Comparison of ENCODE assay signal across 8 cellular contexts in genomic region chr19:13396256-13397080, GRCh38.
DNase-seq lines count a peak whose midpoint lies in the region; ATAC-seq, FAIRE-seq and TF ChIP-seq lines count a peak whose summit lies in the region.

No MANE protein-coding gene starts in this region.

- H3K36me3 ChIP-seq in adrenal gland (replicated peaks in 1 of 2), result no peaks in the 10 kb centered on the region

- peak; percentile 52 for DNase-seq in AG08396 (ENCODE audit: low spot score)
- peak; percentile 76 for DNase-seq in HTR-8/SVneo (ENCODE audit: insufficient read length, low spot score)
- peak; percentile 36 to 76 (median 63) for DNase-seq in adrenal gland
- DNase-seq in inferior parietal cortex (ENCODE audit: extremely low spot score), result peak; percentile 66
- DNase-seq in NCI-H2196 treated with DMSO at 0.1 percent for 48 hours (lab: John Stamatoyannopoulos, UW; ENCODE audit: unreplicated experiment), result no peak
- DNase-seq in GM19239 (ENCODE audit: insufficient read length, low spot score), result no peak
- DNase-seq in occipital lobe (lab: John Stamatoyannopoulos, UW), result no peak
- no peak for DNase-seq in naive thymus-derived CD8-positive, alpha-beta T cell

- TF ChIP-seq CTCF in adrenal gland (IDR thresholded peaks at IDR 0.05), result peak in 1 of 6 experiments; percentile 9

- H3K27ac ChIP-seq in adrenal gland, result no peak overlapping the region

- no peak for TF ChIP-seq POLR2A in adrenal gland (IDR thresholded peaks at IDR 0.05)

- no peaks in the 10 kb centered on the region for H3K4me1 ChIP-seq in adrenal gland (replicated peaks in 1 of 2)

- 24 to 30% (median 27%) methylated on average over 16 to 18 of the region's 18 CpGs for WGBS in adrenal gland, 4 donors

- intact Hi-C loops in adrenal gland (cut with DNase I), result no loop called here

- H3K27me3 ChIP-seq in adrenal gland, result no peaks in the 10 kb centered on the region

- no peaks in the 10 kb centered on the region for H3K9me3 ChIP-seq in adrenal gland (replicated peaks in 1 of 3)

- no peak for FAIRE-seq in HTR-8/SVneo (lab: Jason Lieb, UNC)
- no peak for FAIRE-seq in GM19239 (lab: Jason Lieb, UNC)

- H3K4me3 Mint-ChIP-seq in naive thymus-derived CD8-positive, alpha-beta T cell, result no peak overlapping the region

- no peak for ATAC-seq in naive thymus-derived CD8-positive, alpha-beta T cell

- H3K4me1 Mint-ChIP-seq in naive thymus-derived CD8-positive, alpha-beta T cell, result no peaks in the 10 kb centered on the region

- H3K9me3 Mint-ChIP-seq in naive thymus-derived CD8-positive, alpha-beta T cell, result peaks cover 0 to 22% (median 6%) of the 10 kb centered on the region in 9 donors

- H3K27ac Mint-ChIP-seq in naive thymus-derived CD8-positive, alpha-beta T cell, result no peak overlapping the region

- POLR2A ChIA-PET in naive thymus-derived CD8-positive, alpha-beta T cell (lab: Charles Lee), result no interaction called here

- peaks cover 35 to 84% (median 50%) of the 10 kb centered on the region in 5 donors for H3K27me3 Mint-ChIP-seq in naive thymus-derived CD8-positive, alpha-beta T cell

- H3K4me3 ChIP-seq in adrenal gland, result no peak overlapping the region

- peaks cover 0 to 20% (median 3%) of the 10 kb centered on the region in 3 donors for H3K36me3 Mint-ChIP-seq in naive thymus-derived CD8-positive, alpha-beta T cell

Comparison
In these comparisons a context has a peak if more than half of its experiments do, and no peak if none do; other contexts are left out.
1. DNase-seq: peak in AG08396 (single experiment), HTR-8/SVneo (single experiment), adrenal gland (7 of 7) and inferior parietal cortex (single experiment); none in NCI-H2196 treated with DMSO at 0.1 percent for 48 hours (single experiment), GM19239 (single experiment), occipital lobe (single experiment) and naive thymus-derived CD8-positive, alpha-beta T cell (0 of 10).